In the genomic region with DNA sequence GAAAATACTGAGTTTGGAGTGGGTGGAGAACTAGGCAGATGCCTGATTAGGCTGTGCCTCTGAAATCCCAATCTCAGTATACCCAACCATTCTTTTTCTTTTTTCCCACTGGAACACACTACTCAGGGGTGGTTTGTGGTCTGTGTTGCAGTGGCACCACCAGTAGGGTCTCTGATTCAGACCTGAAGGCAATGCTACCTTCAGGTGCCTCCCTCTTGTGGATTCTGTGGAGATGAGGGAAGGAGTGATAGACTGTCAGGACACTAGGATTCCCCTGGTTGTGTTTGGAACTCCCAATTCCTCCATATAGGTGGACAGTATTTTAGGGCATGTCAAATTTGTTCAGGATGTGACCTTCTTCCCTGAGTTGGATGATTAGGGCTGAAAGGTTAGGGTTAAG, we compare ENCODE assay signal across 1 cellular context.
TF ChIP-seq lines count a peak whose summit lies in the region.

No MANE protein-coding gene starts in this region.

TF ChIP-seq in WTC11, 78 proteins besides CTCF, POLR2A, EP300 and RAD21 (continued from another document):
- TF ChIP-seq, protein P1, sequence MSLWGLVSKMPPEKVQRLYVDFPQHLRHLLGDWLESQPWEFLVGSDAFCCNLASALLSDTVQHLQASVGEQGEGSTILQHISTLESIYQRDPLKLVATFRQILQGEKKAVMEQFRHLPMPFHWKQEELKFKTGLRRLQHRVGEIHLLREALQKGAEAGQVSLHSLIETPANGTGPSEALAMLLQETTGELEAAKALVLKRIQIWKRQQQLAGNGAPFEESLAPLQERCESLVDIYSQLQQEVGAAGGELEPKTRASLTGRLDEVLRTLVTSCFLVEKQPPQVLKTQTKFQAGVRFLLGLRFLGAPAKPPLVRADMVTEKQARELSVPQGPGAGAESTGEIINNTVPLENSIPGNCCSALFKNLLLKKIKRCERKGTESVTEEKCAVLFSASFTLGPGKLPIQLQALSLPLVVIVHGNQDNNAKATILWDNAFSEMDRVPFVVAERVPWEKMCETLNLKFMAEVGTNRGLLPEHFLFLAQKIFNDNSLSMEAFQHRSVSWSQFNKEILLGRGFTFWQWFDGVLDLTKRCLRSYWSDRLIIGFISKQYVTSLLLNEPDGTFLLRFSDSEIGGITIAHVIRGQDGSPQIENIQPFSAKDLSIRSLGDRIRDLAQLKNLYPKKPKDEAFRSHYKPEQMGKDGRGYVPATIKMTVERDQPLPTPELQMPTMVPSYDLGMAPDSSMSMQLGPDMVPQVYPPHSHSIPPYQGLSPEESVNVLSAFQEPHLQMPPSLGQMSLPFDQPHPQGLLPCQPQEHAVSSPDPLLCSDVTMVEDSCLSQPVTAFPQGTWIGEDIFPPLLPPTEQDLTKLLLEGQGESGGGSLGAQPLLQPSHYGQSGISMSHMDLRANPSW (CRISPR knock-in tag; conservative IDR thresholded peaks at IDR 0.05; ENCODE audit: low read depth), result no peak
- TF ChIP-seq, protein P2, sequence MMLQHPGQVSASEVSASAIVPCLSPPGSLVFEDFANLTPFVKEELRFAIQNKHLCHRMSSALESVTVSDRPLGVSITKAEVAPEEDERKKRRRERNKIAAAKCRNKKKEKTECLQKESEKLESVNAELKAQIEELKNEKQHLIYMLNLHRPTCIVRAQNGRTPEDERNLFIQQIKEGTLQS (CRISPR knock-in tag; conservative IDR thresholded peaks at IDR 0.05), result no peak
